19 cellular contexts compared by ENCODE assay signal in genomic region chr13:68736961-68737360, GRCh38.
DNase-seq lines count a peak whose midpoint lies in the region; ATAC-seq and TF ChIP-seq lines count a peak whose summit lies in the region.
"Had no signal": no experiment of that assay in that cellular context is flagged by ENCODE, and none has a peak within 500 bp of the region (broad histone marks: within the 10 kb centered on the region; RNA-seq: fewer than 3 reads in every experiment).

No MANE protein-coding gene starts in this region.

- no peak for TF ChIP-seq CTCF in SK-N-SH (IDR thresholded peaks at IDR 0.05)
- no peak for TF ChIP-seq CTCF in endodermal cell (conservative IDR thresholded peaks at IDR 0.05)
- TF ChIP-seq CTCF in gastrocnemius medialis (IDR thresholded peaks at IDR 0.05 in 4 of 5, conservative IDR thresholded peaks at IDR 0.05 in 1 of 5): no peak

- no peak for TF ChIP-seq POLR2A in gastrocnemius medialis (IDR thresholded peaks at IDR 0.05)

- peak overlapping the region; percentile 71 for H2AFZ ChIP-seq in SK-N-SH (ENCODE audit: low read depth)

- intact Hi-C loops in gastrocnemius medialis (cut with DNase I; ENCODE audit: low total_unique reads): no loop called here

- no peaks in the 10 kb centered on the region for H3K36me3 Mint-ChIP-seq in endodermal cell (ENCODE audit: low read depth)
- no peaks in the 10 kb centered on the region for H3K36me3 Mint-ChIP-seq in activated CD8-positive, alpha-beta memory T cell treated with anti-CD3 and anti-CD28 coated beads, Interleukin-2, amount 10 ng/mL, durations not matched to agents 7 days and 5 days
- H3K36me3 Mint-ChIP-seq: CD14-positive monocyte had no signal

- H3K9me3 ChIP-seq in SK-N-SH (no peaks in the 10 kb centered on the region), endodermal cell (ENCODE audit: control insufficient read depth, low read length) (no peaks in the 10 kb centered on the region), gastrocnemius medialis (no peaks in the 10 kb centered on the region)

- H3K4me1 ChIP-seq in SK-N-SH (ENCODE audit: control insufficient read depth in 1 of 2, insufficient read depth in 2 of 2, low read depth in 1 of 2, low read length in 1 of 2) (peaks cover 0 to 4% of the 10 kb centered on the region in 2 experiments; a peak in 1 of 4 replicates), endodermal cell (ENCODE audit: control insufficient read depth, insufficient read depth, low read length) (no peaks in the 10 kb centered on the region), gastrocnemius medialis (no peaks in the 10 kb centered on the region)

- H3K79me2 ChIP-seq in SK-N-SH (ENCODE audit: insufficient read depth): no peaks in the 10 kb centered on the region

- ATAC-seq in SK-N-SH treated with all-trans-retinoic acid at 6 μM for 48 hours: no peak; the same call in 2 of the 3 replicates
- no peak for ATAC-seq in activated CD8-positive, alpha-beta memory T cell treated with anti-CD3 and anti-CD28 coated beads, Interleukin-2, amount 10 ng/mL, durations not matched to agents 7 days and 5 days
- ATAC-seq in gastrocnemius medialis: no peak
- ATAC-seq: K562 had no signal

- 9% methylated on average over 2 of the region's 2 CpGs for WGBS in SK-N-SH (ENCODE audit: low lambda C conversion rate)
- WGBS in endodermal cell (ENCODE audit: insufficient coverage in 1 of 2, insufficient read length in 1 of 2), 2 experiments: no CpG with 5 or more reads among the region's 2 CpGs

- H3K4me2 ChIP-seq in SK-N-SH: 0 out of 2 replicates have a peak overlapping the region, but pooled peaks have one; percentile 9

- H3K27ac ChIP-seq in SK-N-SH (ENCODE audit: low read depth in 2 of 2, low read length in 1 of 2): peak overlapping the region in 1 of 2 experiments; percentile 4; a peak in 2 of 4 replicates
- H3K27ac ChIP-seq in endodermal cell (ENCODE audit: low read depth, low read length): no peak overlapping the region
- H3K27ac ChIP-seq in gastrocnemius medialis: no peak overlapping the region
- H3K27ac ChIP-seq: 22Rv1 had no signal

- H3K27me3 ChIP-seq in SK-N-SH (ENCODE audit: insufficient read depth) (no peaks in the 10 kb centered on the region), endodermal cell (ENCODE audit: control insufficient read depth, insufficient read depth, low read length, poor library complexity, severe bottlenecking) (no peaks in the 10 kb centered on the region), gastrocnemius medialis (no peaks in the 10 kb centered on the region)

- H3K9ac ChIP-seq in SK-N-SH (no peak overlapping the region), endodermal cell (ENCODE audit: extremely low read depth, low read length, poor library complexity, severe bottlenecking) (no peak overlapping the region)

- H3K27ac Mint-ChIP-seq in endodermal cell: peak overlapping the region; percentile 59
- H3K27ac Mint-ChIP-seq in activated CD8-positive, alpha-beta memory T cell treated with anti-CD3 and anti-CD28 coated beads, Interleukin-2, amount 10 ng/mL, durations not matched to agents 7 days and 5 days: no peak overlapping the region
- H3K27ac Mint-ChIP-seq: CD14-positive monocyte had no signal

- no peak for TF ChIP-seq RAD21 in SK-N-SH (IDR thresholded peaks at IDR 0.05; ENCODE audit: low read length)

- no peak overlapping the region for H3K4me3 Mint-ChIP-seq in endodermal cell
- no peak overlapping the region for H3K4me3 Mint-ChIP-seq in activated CD8-positive, alpha-beta memory T cell treated with anti-CD3 and anti-CD28 coated beads, Interleukin-2, amount 10 ng/mL, durations not matched to agents 7 days and 5 days
- H3K4me3 Mint-ChIP-seq: CD14-positive monocyte had no signal

- H4K20me1 ChIP-seq in SK-N-SH (ENCODE audit: insufficient read depth): no peaks in the 10 kb centered on the region

- DNase-seq in SK-N-SH (no peak), RKO (ENCODE audit: low spot score) (peak; percentile 77), endodermal cell (no peak), ureter (ENCODE audit: low spot score) (no peak), gastrocnemius medialis (no peak)
- DNase-seq in activated CD4-positive, CD25-positive, alpha-beta regulatory T cell treated with anti-CD3 and anti-CD28 coated beads, Interleukin-2, amount 50 U/mL, for 72 hours: no peak
- no peak for DNase-seq in activated CD8-positive, alpha-beta memory T cell treated with anti-CD3 and anti-CD28 coated beads, Interleukin-2, amount 10 ng/mL, durations not matched to agents 7 days and 5 days
- DNase-seq: DND-41; GDM1; NCI-H1105 treated with DMSO at 0.1 percent for 48 hours; NCI-H1694; NCI-H2081 treated with DMSO at 0.1 percent for 48 hours; NCI-H748 treated with DMSO at 0.1 percent for 48 hours; NK-92 treated with Interleukin-12 subunit alpha and Interleukin-12 subunit beta, amount 100 ng/mL, for 24 hours; SHP77 had no signal

- TF ChIP-seq EP300 in SK-N-SH (IDR thresholded peaks at IDR 0.05; ENCODE audit: borderline replicate concordance in 1 of 2, low read depth in 1 of 2, low read length in 1 of 2): no peak

- H3K36me3 ChIP-seq in SK-N-SH (replicated peaks in 1 of 2; ENCODE audit: control insufficient read depth in 1 of 2, insufficient read depth in 2 of 2, low read length in 1 of 2) (no peaks in the 10 kb centered on the region), endodermal cell (ENCODE audit: control insufficient read depth, insufficient read depth, low read length) (no peaks in the 10 kb centered on the region), gastrocnemius medialis (no peaks in the 10 kb centered on the region)

- no peak overlapping the region for H3K4me3 ChIP-seq in SK-N-SH (ENCODE audit: low read depth in 2 of 2, low read length in 1 of 2)
- H3K4me3 ChIP-seq in endodermal cell (ENCODE audit: low read length): no peak overlapping the region
- H3K4me3 ChIP-seq in gastrocnemius medialis: no peak overlapping the region
- H3K4me3 ChIP-seq: K562 had no signal

- no peaks in the 10 kb centered on the region for H3K9me3 Mint-ChIP-seq in endodermal cell
- peaks cover 6% of the 10 kb centered on the region for H3K9me3 Mint-ChIP-seq in activated CD8-positive, alpha-beta memory T cell treated with anti-CD3 and anti-CD28 coated beads, Interleukin-2, amount 10 ng/mL, durations not matched to agents 7 days and 5 days (ENCODE audit: low read depth)

- no peaks in the 10 kb centered on the region for H3K9me2 ChIP-seq in SK-N-SH

- H3F3A ChIP-seq in SK-N-SH (replicated peaks; ENCODE audit: insufficient read depth): no peaks in the 10 kb centered on the region

- CTCF ChIA-PET in SK-N-SH (lab: Yijun Ruan, JAX): no interaction called here
- CTCF ChIA-PET in activated CD8-positive, alpha-beta memory T cell treated with anti-CD3 and anti-CD28 coated beads, Interleukin-2, amount 10 ng/mL, durations not matched to agents 7 days and 5 days (lab: Charles Lee): no interaction called here

- no peaks in the 10 kb centered on the region for H3K27me3 Mint-ChIP-seq in endodermal cell (ENCODE audit: insufficient read depth)
- H3K27me3 Mint-ChIP-seq in activated CD8-positive, alpha-beta memory T cell treated with anti-CD3 and anti-CD28 coated beads, Interleukin-2, amount 10 ng/mL, durations not matched to agents 7 days and 5 days: no peaks in the 10 kb centered on the region

- POLR2A ChIA-PET in SK-N-SH (lab: Yijun Ruan, JAX): no interaction called here

- H3K4me1 Mint-ChIP-seq in endodermal cell: peaks cover 12% of the 10 kb centered on the region
- H3K4me1 Mint-ChIP-seq in activated CD8-positive, alpha-beta memory T cell treated with anti-CD3 and anti-CD28 coated beads, Interleukin-2, amount 10 ng/mL, durations not matched to agents 7 days and 5 days: no peaks in the 10 kb centered on the region
- H3K4me1 Mint-ChIP-seq: CD14-positive monocyte had no signal

- in situ Hi-C loops in gastrocnemius medialis (cut with MboI; ENCODE audit: low sequenced_read_pairs in 4 of 4): no loop called here

TF ChIP-seq in SK-N-SH, 30 proteins besides CTCF, POLR2A, EP300 and RAD21:
- TF ChIP-seq FOXM1 (IDR thresholded peaks at IDR 0.05; ENCODE audit: low read depth) (no peak), MEF2A (IDR thresholded peaks at IDR 0.05; ENCODE audit: borderline replicate concordance, low read depth) (0 out of 2 replicates have a peak, but pooled peaks have one; percentile 11), ELF1 (IDR thresholded peaks at IDR 0.05) (no peak), POLR2AphosphoS5 (IDR thresholded peaks at IDR 0.05; ENCODE audit: low read depth, low read length) (no peak)

TF ChIP-seq in SK-N-SH treated with all-trans-retinoic acid at 6 μM for 48 hours, 23 proteins besides CTCF, POLR2A, EP300 and RAD21 (continues in another document):
- no peak for TF ChIP-seq SNAI2 (CRISPR knock-in tag; IDR thresholded peaks at IDR 0.05)
- TF ChIP-seq ZNF70 (CRISPR knock-in tag; IDR thresholded peaks at IDR 0.05): no peak
- TF ChIP-seq POU6F1 (CRISPR knock-in tag; IDR thresholded peaks at IDR 0.05; ENCODE audit: borderline replicate concordance, low read depth): no peak
- TF ChIP-seq ARNTL (CRISPR knock-in tag; IDR thresholded peaks at IDR 0.05; ENCODE audit: borderline replicate concordance, low read depth): no peak
- TF ChIP-seq TOX (CRISPR knock-in tag; IDR thresholded peaks at IDR 0.05; ENCODE audit: borderline replicate concordance): no peak
- no peak for TF ChIP-seq ISL1 (CRISPR knock-in tag; IDR thresholded peaks at IDR 0.05)
- TF ChIP-seq ZFP30 (CRISPR knock-in tag; IDR thresholded peaks at IDR 0.05): no peak
- no peak for TF ChIP-seq ZFP3 (CRISPR knock-in tag; IDR thresholded peaks at IDR 0.05)
- TF ChIP-seq OSR1 (CRISPR knock-in tag; IDR thresholded peaks at IDR 0.05): no peak
- no peak for TF ChIP-seq ZNF8 (CRISPR knock-in tag; IDR thresholded peaks at IDR 0.05)
- no peak for TF ChIP-seq ESRRG (CRISPR knock-in tag; IDR thresholded peaks at IDR 0.05)
- no peak for TF ChIP-seq GLIS3 (CRISPR knock-in tag; IDR thresholded peaks at IDR 0.05)
- TF ChIP-seq RARB (CRISPR knock-in tag; IDR thresholded peaks at IDR 0.05): no peak
- TF ChIP-seq ZNF565 (CRISPR knock-in tag; conservative IDR thresholded peaks at IDR 0.05; ENCODE audit: low read depth): no peak
- no peak for TF ChIP-seq TCF4 (CRISPR knock-in tag; IDR thresholded peaks at IDR 0.05; ENCODE audit: borderline replicate concordance)
